14 cellular contexts compared by ENCODE assay signal in genomic region chr11:106424111-106424510, GRCh38.
A peak's percentile ranks its signal among the peaks of the same experiment; 100 is the strongest.
DNase-seq lines count a peak whose midpoint lies in the region; TF ChIP-seq lines count a peak whose summit lies in the region.
"Had no signal": no experiment of that assay in that cellular context is flagged by ENCODE, and none has a peak within 500 bp of the region (broad histone marks: within the 10 kb centered on the region; RNA-seq: fewer than 3 reads in every experiment).

No MANE protein-coding gene starts in this region.

- no CpG with 5 or more reads among the region's 3 CpGs for WGBS in mesendoderm (ENCODE audit: extremely low coverage, insufficient coverage, low lambda C conversion rate)

- H3K4me2 ChIP-seq in mesendoderm (ENCODE audit: low read length) = no peak overlapping the region

- no peak overlapping the region for H2BK120ac ChIP-seq in mesendoderm (ENCODE audit: low read depth, low read length)

- no peak overlapping the region for H3K27ac ChIP-seq in mesendoderm (ENCODE audit: low read depth, low read length)
- H3K27ac ChIP-seq: sigmoid colon, SJSA1, transverse colon had no signal

- H3K36me3 ChIP-seq in mesendoderm (ENCODE audit: control insufficient read depth, insufficient read depth, low read length) = no peaks in the 10 kb centered on the region
- H3K36me3 ChIP-seq: HAP-1, sigmoid colon, SJSA1, transverse colon had no signal

- no peak overlapping the region for H2BK5ac ChIP-seq in mesendoderm (ENCODE audit: low read length)

- no peak overlapping the region for H3K4ac ChIP-seq in mesendoderm (ENCODE audit: low read depth, low read length)

- peak overlapping the region; percentile 18 for H3K18ac ChIP-seq in mesendoderm (ENCODE audit: low read length)

- H3K56ac ChIP-seq in mesendoderm (ENCODE audit: low read length) = no peak overlapping the region

- peak; percentile 35 for DNase-seq in COLO829 (ENCODE audit: low spot score)
- peak; percentile 68 for DNase-seq in NCI-H226
- DNase-seq in choroid plexus epithelial cell (ENCODE audit: low read depth) = peak; percentile 79
- no peak for DNase-seq in mesendoderm
- no peak for DNase-seq in NCI-H69 (lab: John Stamatoyannopoulos, UW)
- no peak for DNase-seq in activated gamma-delta T cell (lab: John Stamatoyannopoulos, UW)
- no peak for DNase-seq in GM10266 (ENCODE audit: extremely low spot score)
- DNase-seq in NCI-H2227 treated with DMSO at 0.1 percent for 48 hours (lab: John Stamatoyannopoulos, UW) = no peak
- DNase-seq: activated CD4-positive, alpha-beta T cell treated with anti-CD3 and anti-CD28 coated beads for 4 hours; CD4-positive, alpha-beta memory T cell; sigmoid colon; transverse colon had no signal

- no peak overlapping the region for H3K9ac ChIP-seq in mesendoderm (ENCODE audit: low read length)

- TF ChIP-seq CTCF in choroid plexus epithelial cell (conservative IDR thresholded peaks at IDR 0.05; ENCODE audit: low read depth, low read length) = no peak
- no peak for TF ChIP-seq CTCF in GM10266 (IDR thresholded peaks at IDR 0.05; ENCODE audit: control insufficient read depth, insufficient read depth, low read depth, missing control alignments)

- H3K27me3 ChIP-seq in mesendoderm (ENCODE audit: insufficient read depth, low read length, poor library complexity) = no peaks in the 10 kb centered on the region
- H3K27me3 ChIP-seq: sigmoid colon, SJSA1, transverse colon had no signal

- no peak overlapping the region for H4K8ac ChIP-seq in mesendoderm (ENCODE audit: low read depth, low read length)

- H3K4me3 ChIP-seq in choroid plexus epithelial cell (ENCODE audit: low read depth, low read length) (no peak overlapping the region), mesendoderm (ENCODE audit: low read length) (no peak overlapping the region)
- H3K4me3 ChIP-seq: HAP-1, sigmoid colon, SJSA1, transverse colon had no signal

- H3K79me2 ChIP-seq in mesendoderm (ENCODE audit: control insufficient read depth, insufficient read depth, low read length) = no peaks in the 10 kb centered on the region

- H3K23ac ChIP-seq in mesendoderm (ENCODE audit: low read length) = no peak overlapping the region

- no peak overlapping the region for H2AK5ac ChIP-seq in mesendoderm (ENCODE audit: low read length)

- H2BK15ac ChIP-seq in mesendoderm (replicated peaks; ENCODE audit: low read depth) = no peak overlapping the region

- no peak overlapping the region for H4K5ac ChIP-seq in mesendoderm (ENCODE audit: low read length)

- no peaks in the 10 kb centered on the region for H3K79me1 ChIP-seq in mesendoderm (ENCODE audit: low read length)

- H3K4me1 ChIP-seq in mesendoderm (ENCODE audit: control insufficient read depth, low read depth, low read length) = no peaks in the 10 kb centered on the region
- H3K4me1 ChIP-seq: HAP-1, sigmoid colon, SJSA1, transverse colon had no signal

Comparison
In these comparisons a context has a peak if more than half of its experiments do, and no peak if none do; other contexts are left out.
1. DNase-seq: peak in COLO829 (single experiment), NCI-H226 (single experiment) and choroid plexus epithelial cell (single experiment); none in mesendoderm (single experiment), NCI-H69 (single experiment), activated gamma-delta T cell (single experiment), GM10266 (single experiment) and NCI-H2227 treated with DMSO at 0.1 percent for 48 hours (single experiment).